In genomic region chr15:49282366-49282765, GRCh38 we compare ENCODE assay signal across 25 cellular contexts.
A peak's percentile ranks its signal among the peaks of the same experiment; 100 is the strongest.
DNase-seq lines count a peak whose midpoint lies in the region; ATAC-seq and TF ChIP-seq lines count a peak whose summit lies in the region.
"Had no signal": no experiment of that assay in that cellular context is flagged by ENCODE, and none has a peak within 500 bp of the region (broad histone marks: within the 10 kb centered on the region; RNA-seq: fewer than 3 reads in every experiment).

No MANE protein-coding gene starts in this region.

- peaks cover 62% of the 10 kb centered on the region for H3K36me3 Mint-ChIP-seq in MCF 10A (ENCODE audit: insufficient read depth, unreplicated experiment)

- H3K36me3 ChIP-seq in breast epithelium, result no peaks in the 10 kb centered on the region
- H3K36me3 ChIP-seq: adrenal gland had no signal

- H3K27ac ChIP-seq in breast epithelium, result peak overlapping the region; percentile 58 to 66
- H3K27ac ChIP-seq: adrenal gland, colonic mucosa, RWPE1 had no signal

- intact Hi-C loops in breast epithelium (cut with DNase I; ENCODE audit: low total_unique reads), result no loop called here
- intact Hi-C loops in MCF 10A (cut with micrococcal nuclease), result no loop called here

- no peak overlapping the region for H3K4me3 Mint-ChIP-seq in MCF 10A (ENCODE audit: unreplicated experiment)
- H3K4me3 Mint-ChIP-seq: activated CD8-positive, alpha-beta memory T cell treated with anti-CD3 and anti-CD28 coated beads, Interleukin-2, amount 10 ng/mL, durations not matched to agents 7 days and 5 days; CD4-positive, alpha-beta T cell; nephron progenitor cell; stimulated activated naive CD8-positive, alpha-beta T cell treated with anti-CD3 and anti-CD28 coated beads, Interleukin-15, Interleukin-2, amounts not matched to agents 100 ng/mL and 50 ng/mL, for 24 hours had no signal

- TF ChIP-seq CTCF in breast epithelium (IDR thresholded peaks at IDR 0.05) (no peak), MCF 10A (IDR thresholded peaks at IDR 0.05; ENCODE audit: unreplicated experiment) (no peak), fibroblast of the aortic adventitia (IDR thresholded peaks at IDR 0.05; ENCODE audit: insufficient read depth, low read length) (no peak), foreskin fibroblast (IDR thresholded peaks at IDR 0.05; ENCODE audit: low read depth, low read length) (no peak)

- H3K27ac Mint-ChIP-seq in MCF 10A (ENCODE audit: low read depth, unreplicated experiment), result no peak overlapping the region
- H3K27ac Mint-ChIP-seq: activated CD8-positive, alpha-beta memory T cell treated with anti-CD3 and anti-CD28 coated beads, Interleukin-2, amount 10 ng/mL, durations not matched to agents 7 days and 5 days; CD4-positive, alpha-beta T cell; nephron progenitor cell; progenitor cell of endocrine pancreas; stimulated activated naive CD8-positive, alpha-beta T cell treated with anti-CD3 and anti-CD28 coated beads, Interleukin-15, Interleukin-2, amounts not matched to agents 100 ng/mL and 50 ng/mL, for 24 hours had no signal

- CTCF ChIA-PET in MCF 10A (lab: Yijun Ruan, JAX), result no interaction called here

- no peaks in the 10 kb centered on the region for H3K27me3 Mint-ChIP-seq in MCF 10A (ENCODE audit: insufficient read depth, unreplicated experiment)
- H3K27me3 Mint-ChIP-seq: activated CD8-positive, alpha-beta memory T cell treated with anti-CD3 and anti-CD28 coated beads, Interleukin-2, amount 10 ng/mL, durations not matched to agents 7 days and 5 days; CD4-positive, alpha-beta T cell; progenitor cell of endocrine pancreas; stimulated activated naive CD8-positive, alpha-beta T cell treated with anti-CD3 and anti-CD28 coated beads, Interleukin-15, Interleukin-2, amounts not matched to agents 100 ng/mL and 50 ng/mL, for 24 hours had no signal

- BruUV-seq in MCF 10A (replicated peaks; lab: Mats Ljungman, UMichigan), result no TSS peak

- POLR2A ChIA-PET in MCF 10A (lab: Yijun Ruan, JAX), result interaction anchor here (1.2 kb wide), 1 partner anchor 10 kb away, joined by 4 read pairs; no protein-coding TSS in a partner anchor

- no peaks in the 10 kb centered on the region for H3K27me3 ChIP-seq in breast epithelium
- H3K27me3 ChIP-seq: adrenal gland, colonic mucosa had no signal

- H3K4me1 ChIP-seq in breast epithelium, result no peaks in the 10 kb centered on the region
- H3K4me1 ChIP-seq: adrenal gland, colonic mucosa had no signal

- no peak for DNase-seq in breast epithelium (ENCODE audit: low spot score in 2 of 2)
- DNase-seq in MCF 10A (ENCODE audit: unreplicated experiment), result no peak
- peak; percentile 12 for DNase-seq in amniotic stem cell (lab: John Stamatoyannopoulos, UW)
- DNase-seq in fibroblast of the aortic adventitia (ENCODE audit: low read depth), result peak; percentile 95
- no peak for DNase-seq in DMS 273 treated with DMSO at 0.1 percent for 48 hours (lab: John Stamatoyannopoulos, UW)
- DNase-seq in effector CD8-positive, alpha-beta T cell (lab: John Stamatoyannopoulos, UW), result no peak
- DNase-seq in foreskin fibroblast, result no peak
- DNase-seq: 8988T; activated CD4-positive, CD25-positive, alpha-beta regulatory T cell treated with anti-CD3 and anti-CD28 coated beads, Interleukin-2, amount 50 U/mL, for 72 hours; activated CD8-positive, alpha-beta memory T cell treated with anti-CD3 and anti-CD28 coated beads, Interleukin-2, amount 10 ng/mL, durations not matched to agents 7 days and 5 days; adrenal gland; CD4-positive, alpha-beta T cell; colonic mucosa; KBM-7; left cardiac atrium; NCI-H1092; NCI-H2081; NCI-H510A treated with DMSO at 0.1 percent for 48 hours; nephron progenitor cell; stimulated activated CD4-positive, alpha-beta T cell treated with anti-CD3 and anti-CD28 coated beads, Interleukin-2, amount 100 ng/mL, for 48 hours had no signal

- no peaks in the 10 kb centered on the region for H3K4me1 Mint-ChIP-seq in MCF 10A (ENCODE audit: insufficient read depth, unreplicated experiment)
- H3K4me1 Mint-ChIP-seq: nephron progenitor cell had no signal

- no peak overlapping the region for H3K4me3 ChIP-seq in breast epithelium
- H3K4me3 ChIP-seq in fibroblast of the aortic adventitia (ENCODE audit: low read depth, low read length), result no peak overlapping the region
- no peak overlapping the region for H3K4me3 ChIP-seq in foreskin fibroblast (ENCODE audit: low read depth in 1 of 2, low read length in 2 of 2)
- H3K4me3 ChIP-seq: adrenal gland, colonic mucosa, skin epidermis had no signal

- peaks cover 6% of the 10 kb centered on the region for H3K9me3 Mint-ChIP-seq in MCF 10A (ENCODE audit: unreplicated experiment)
- H3K9me3 Mint-ChIP-seq: CD4-positive, alpha-beta T cell; nephron progenitor cell had no signal

- no peaks in the 10 kb centered on the region for H3K9me3 ChIP-seq in breast epithelium
- H3K9me3 ChIP-seq: adrenal gland, colonic mucosa had no signal

- TF ChIP-seq POLR2A in breast epithelium (IDR thresholded peaks at IDR 0.05), result no peak

- ATAC-seq in GM18517 (IDR thresholded peaks at IDR 0.05; ENCODE audit: unreplicated experiment), result no peak
- ATAC-seq: activated CD8-positive, alpha-beta memory T cell treated with anti-CD3 and anti-CD28 coated beads, Interleukin-2, amount 10 ng/mL, durations not matched to agents 7 days and 5 days; left cardiac atrium had no signal

Comparison
In these comparisons a context has a peak if more than half of its experiments do, and no peak if none do; other contexts are left out.
1. DNase-seq: peak in amniotic stem cell (single experiment) and fibroblast of the aortic adventitia (single experiment); none in breast epithelium (0 of 2), MCF 10A (single experiment), DMS 273 treated with DMSO at 0.1 percent for 48 hours (single experiment), effector CD8-positive, alpha-beta T cell (single experiment) and foreskin fibroblast (0 of 2).